In the genomic region with DNA sequence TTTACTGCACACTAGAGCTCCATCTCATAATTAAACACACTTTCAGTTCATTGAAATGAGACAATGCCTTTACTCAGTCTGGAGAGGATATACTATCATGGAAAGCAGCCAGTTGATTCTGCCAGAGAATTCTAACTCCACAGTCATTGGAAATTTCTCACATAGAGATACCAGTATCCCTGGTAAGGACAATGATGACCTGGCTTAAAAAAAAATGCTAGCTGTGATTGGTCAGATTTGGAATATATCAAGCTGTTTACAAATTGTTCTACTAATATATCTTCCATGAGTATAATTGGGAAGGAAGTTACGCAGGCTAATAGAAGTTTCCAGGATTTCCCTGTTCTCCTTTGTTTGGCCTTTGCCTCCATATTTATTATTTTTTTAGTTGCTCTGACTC, we compare ENCODE assay signal across 14 cellular contexts. TPM values are rescaled to one million over a fixed set of nuclear protein-coding genes. Genes with fewer than 3 reads are reported as not detected.
"Had no signal": no experiment of that assay in that cellular context is flagged by ENCODE, and none has a peak within 500 bp of the region (broad histone marks: within the 10 kb centered on the region; RNA-seq: fewer than 3 reads in every experiment).

No MANE protein-coding gene starts in this region.

- H3K36me3 Mint-ChIP-seq: activated naive CD4-positive, alpha-beta T cell treated with anti-CD3 and anti-CD28 coated beads, Interleukin-2, amount 50 U/mL, for 24 hours; naive thymus-derived CD8-positive, alpha-beta T cell; stimulated activated memory B cell treated with anti-CD40 and anti-IgM and Interleukin-4, amounts not matched to agents 10 μg/mL and 1 μg/mL and 100 μg/mL, for 72 hours had no signal

- H3K4me1 ChIP-seq: spleen had no signal

- ATAC-seq: naive thymus-derived CD8-positive, alpha-beta T cell; stimulated activated memory B cell treated with anti-CD40 and anti-IgM and Interleukin-4, amounts not matched to agents 10 μg/mL and 1 μg/mL and 100 μg/mL, for 72 hours had no signal

- H3K4me3 ChIP-seq: ovary, spleen, thoracic aorta had no signal

- H3K9me3 ChIP-seq: ovary, spleen, thoracic aorta had no signal

- H3K27ac ChIP-seq: ovary, spleen, thoracic aorta had no signal

- H3K27me3 ChIP-seq: ovary, spleen had no signal

- H3K9me3 Mint-ChIP-seq: activated naive CD4-positive, alpha-beta T cell treated with anti-CD3 and anti-CD28 coated beads, Interleukin-2, amount 50 U/mL, for 24 hours; endodermal cell had no signal

- H3K27ac Mint-ChIP-seq: activated naive CD4-positive, alpha-beta T cell treated with anti-CD3 and anti-CD28 coated beads, Interleukin-2, amount 50 U/mL, for 24 hours; naive thymus-derived CD8-positive, alpha-beta T cell; stimulated activated memory B cell treated with anti-CD40 and anti-IgM and Interleukin-4, amounts not matched to agents 10 μg/mL and 1 μg/mL and 100 μg/mL, for 72 hours had no signal

- H3K27me3 Mint-ChIP-seq: activated naive CD4-positive, alpha-beta T cell treated with anti-CD3 and anti-CD28 coated beads, Interleukin-2, amount 50 U/mL, for 24 hours; stimulated activated memory B cell treated with anti-CD40 and anti-IgM and Interleukin-4, amounts not matched to agents 10 μg/mL and 1 μg/mL and 100 μg/mL, for 72 hours had no signal

- H3K36me3 ChIP-seq: ovary, spleen, thoracic aorta had no signal

- DNase-seq: activated CD4-positive, alpha-beta T cell treated with anti-CD3 and anti-CD28 coated beads, Interleukin-2, amount 50 U/mL, for 48 hours; activated gamma-delta T cell; endodermal cell; erythroblast; hippocampal formation; islet precursor cell; naive thymus-derived CD8-positive, alpha-beta T cell; ovary; spleen; stimulated activated CD4-positive, alpha-beta T cell treated with anti-CD3 and anti-CD28 coated beads, Interleukin-4, amount 100 ng/mL, for 4 hours had no signal

- H3K4me3 Mint-ChIP-seq: activated naive CD4-positive, alpha-beta T cell treated with anti-CD3 and anti-CD28 coated beads, Interleukin-2, amount 50 U/mL, for 24 hours; endodermal cell; naive thymus-derived CD8-positive, alpha-beta T cell; stimulated activated memory B cell treated with anti-CD40 and anti-IgM and Interleukin-4, amounts not matched to agents 10 μg/mL and 1 μg/mL and 100 μg/mL, for 72 hours had no signal

- H3K4me1 Mint-ChIP-seq: activated naive CD4-positive, alpha-beta T cell treated with anti-CD3 and anti-CD28 coated beads, Interleukin-2, amount 50 U/mL, for 24 hours; naive thymus-derived CD8-positive, alpha-beta T cell; stimulated activated memory B cell treated with anti-CD40 and anti-IgM and Interleukin-4, amounts not matched to agents 10 μg/mL and 1 μg/mL and 100 μg/mL, for 72 hours had no signal

RNA-seq across cellular contexts. Expression of gene TLL1, which starts 34.5 kb away (rescaled TPM):
- total RNA-seq: naive thymus-derived CD8-positive, alpha-beta T cell; T-helper 2 cell treated with Interferon-gamma antibody and Interleukin-4, amounts not matched to agents 100 ng/mL and 5 ng/mL, for 36 hours had no signal
- polyA plus RNA-seq: naive thymus-derived CD8-positive, alpha-beta T cell had no signal
